ENCODE assay signal across 1 cellular context in genomic region chr1:184039126-184039525, GRCh38.
TF ChIP-seq lines count a peak whose summit lies in the region.

No MANE protein-coding gene starts in this region.

TF ChIP-seq in IMR-90, 13 proteins besides CTCF, POLR2A, EP300 and RAD21:
- TF ChIP-seq RFX5 (IDR thresholded peaks at IDR 0.05; ENCODE audit: low read depth, low read length) = no peak
- TF ChIP-seq CHD1 (IDR thresholded peaks at IDR 0.05; ENCODE audit: low read depth, low read length) = no peak
- no peak for TF ChIP-seq MAZ (IDR thresholded peaks at IDR 0.05; ENCODE audit: borderline replicate concordance, low read depth, low read length)
- TF ChIP-seq SMC3 (IDR thresholded peaks at IDR 0.05; ENCODE audit: low read depth, low read length) = no peak
- no peak for TF ChIP-seq CEBPB (IDR thresholded peaks at IDR 0.05; ENCODE audit: low read depth, low read length)
- TF ChIP-seq NFE2L2 (IDR thresholded peaks at IDR 0.05; ENCODE audit: low read depth, low read length) = no peak
- TF ChIP-seq, protein P1, sequence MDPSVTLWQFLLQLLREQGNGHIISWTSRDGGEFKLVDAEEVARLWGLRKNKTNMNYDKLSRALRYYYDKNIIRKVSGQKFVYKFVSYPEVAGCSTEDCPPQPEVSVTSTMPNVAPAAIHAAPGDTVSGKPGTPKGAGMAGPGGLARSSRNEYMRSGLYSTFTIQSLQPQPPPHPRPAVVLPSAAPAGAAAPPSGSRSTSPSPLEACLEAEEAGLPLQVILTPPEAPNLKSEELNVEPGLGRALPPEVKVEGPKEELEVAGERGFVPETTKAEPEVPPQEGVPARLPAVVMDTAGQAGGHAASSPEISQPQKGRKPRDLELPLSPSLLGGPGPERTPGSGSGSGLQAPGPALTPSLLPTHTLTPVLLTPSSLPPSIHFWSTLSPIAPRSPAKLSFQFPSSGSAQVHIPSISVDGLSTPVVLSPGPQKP (IDR thresholded peaks at IDR 0.05; ENCODE audit: borderline replicate concordance, low read depth, low read length) = no peak
- no peak for TF ChIP-seq FOS (IDR thresholded peaks at IDR 0.05; ENCODE audit: low read depth, low read length)
- TF ChIP-seq USF2 (IDR thresholded peaks at IDR 0.05; ENCODE audit: low read depth, low read length) = no peak
